24 cellular contexts compared by ENCODE assay signal in the genomic region with DNA sequence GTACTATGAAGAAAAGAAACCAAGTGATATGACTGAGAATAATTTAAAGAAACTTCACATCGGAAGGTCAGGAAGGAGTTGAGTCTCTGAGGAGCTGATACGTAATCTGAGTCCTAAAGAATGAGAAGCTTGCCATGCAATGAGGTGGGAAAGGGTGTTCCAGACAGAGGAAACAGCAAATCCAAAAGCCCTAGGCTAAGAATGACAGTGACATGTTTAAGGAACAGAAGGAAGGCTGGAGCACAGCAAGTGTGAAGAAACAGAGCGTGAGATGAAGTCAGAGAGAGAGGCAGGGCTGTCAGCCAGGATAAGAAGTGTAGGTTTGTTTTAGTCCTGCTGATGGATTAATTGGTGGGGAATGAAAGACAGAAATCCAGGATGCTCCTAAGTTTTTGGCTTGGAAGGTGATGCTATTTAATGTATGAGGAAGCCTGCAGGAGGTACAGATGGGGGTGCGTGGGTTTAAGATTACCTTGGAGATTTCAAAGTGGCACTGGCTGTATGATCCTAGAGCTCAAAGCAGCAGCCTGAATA. TPM values are rescaled to one million over a fixed set of nuclear protein-coding genes. Genes with fewer than 3 reads are reported as not detected.
DNase-seq lines count a peak whose midpoint lies in the region; ATAC-seq and TF ChIP-seq lines count a peak whose summit lies in the region.
"Had no signal": no experiment of that assay in that cellular context is flagged by ENCODE, and none has a peak within 500 bp of the region (broad histone marks: within the 10 kb centered on the region; RNA-seq: fewer than 3 reads in every experiment).

No MANE protein-coding gene starts in this region.

- H3K9me3 ChIP-seq in esophagus squamous epithelium = no peaks in the 10 kb centered on the region
- H3K9me3 ChIP-seq: BLaER1 treated with 17β-estradiol and CSF1 and Interleukin-3, amounts not matched to agents 10 nM and 100 nM had no signal

- H3K36me3 Mint-ChIP-seq in natural killer cell treated with Interleukin-12 subunit alpha and Interleukin-12 subunit beta and Interleukin-15 and Interleukin-18, amount 100 ng/mL, for 72 hours = no peaks in the 10 kb centered on the region
- no peaks in the 10 kb centered on the region for H3K36me3 Mint-ChIP-seq in natural killer cell
- H3K36me3 Mint-ChIP-seq: CD8-positive, alpha-beta memory T cell had no signal

- H3K4me1 ChIP-seq in esophagus squamous epithelium = peaks cover 29 to 75% (median 54%) of the 10 kb centered on the region in 3 donors

- intact Hi-C loops in natural killer cell (cut with micrococcal nuclease) (no loop called here), esophagus squamous epithelium (cut with DNase I) (no loop called here)

- peaks cover 3 to 26% of the 10 kb centered on the region in 2 donors for H3K27me3 Mint-ChIP-seq in natural killer cell treated with Interleukin-12 subunit alpha and Interleukin-12 subunit beta and Interleukin-15 and Interleukin-18, amount 100 ng/mL, for 72 hours
- H3K27me3 Mint-ChIP-seq in natural killer cell (ENCODE audit: low read depth in 2 of 2) = peaks cover 7 to 14% of the 10 kb centered on the region in 2 donors

- peaks cover 0 to 36% (median 0%) of the 10 kb centered on the region in 3 donors for H3K36me3 ChIP-seq in esophagus squamous epithelium
- H3K36me3 ChIP-seq: BLaER1 treated with 17β-estradiol and CSF1 and Interleukin-3, amounts not matched to agents 10 nM and 100 nM had no signal

- DNase-seq in natural killer cell treated with Interleukin-12 subunit alpha and Interleukin-12 subunit beta and Interleukin-15 and Interleukin-18, amount 100 ng/mL, for 72 hours (ENCODE audit: low spot score) = peak; percentile 3
- DNase-seq in natural killer cell (no peak), esophagus squamous epithelium (lab: John Stamatoyannopoulos, UW) (no peak), putamen (ENCODE audit: low spot score) (peak; percentile 68), COR-L47 (lab: John Stamatoyannopoulos, UW) (no peak), NCI-H2107 (lab: John Stamatoyannopoulos, UW) (no peak)
- DNase-seq: 8988T; CD8-positive, alpha-beta memory T cell; DMS53; EL; Karpas-422; NCI-H1048; NCI-H1417 treated with DMSO at 0.1 percent for 48 hours; NCI-H187; NCI-H510A; NCI-H748 treated with DMSO at 0.1 percent for 48 hours; PC-9; RPMI8226; SHP77 treated with DMSO at 0.1 percent for 48 hours had no signal

- no peak overlapping the region for H3K4me3 Mint-ChIP-seq in natural killer cell treated with Interleukin-12 subunit alpha and Interleukin-12 subunit beta and Interleukin-15 and Interleukin-18, amount 100 ng/mL, for 72 hours
- H3K4me3 Mint-ChIP-seq in natural killer cell = no peak overlapping the region

- ATAC-seq in natural killer cell treated with Interleukin-12 subunit alpha and Interleukin-12 subunit beta and Interleukin-15 and Interleukin-18, amount 100 ng/mL, for 72 hours = no peak
- no peak for ATAC-seq in natural killer cell
- ATAC-seq in HG03378 (IDR thresholded peaks at IDR 0.05; ENCODE audit: unreplicated experiment) = no peak

- no peak overlapping the region for H3K27ac Mint-ChIP-seq in natural killer cell treated with Interleukin-12 subunit alpha and Interleukin-12 subunit beta and Interleukin-15 and Interleukin-18, amount 100 ng/mL, for 72 hours
- H3K27ac Mint-ChIP-seq in natural killer cell = no peak overlapping the region
- H3K27ac Mint-ChIP-seq: CD8-positive, alpha-beta memory T cell had no signal

- 74 to 76% methylated on average over 4 of the region's 4 CpGs for WGBS in esophagus squamous epithelium, 2 donors

- H3K9me3 Mint-ChIP-seq in natural killer cell treated with Interleukin-12 subunit alpha and Interleukin-12 subunit beta and Interleukin-15 and Interleukin-18, amount 100 ng/mL, for 72 hours = no peaks in the 10 kb centered on the region
- no peaks in the 10 kb centered on the region for H3K9me3 Mint-ChIP-seq in natural killer cell
- H3K9me3 Mint-ChIP-seq: CD8-positive, alpha-beta memory T cell had no signal

- H3K4me3 ChIP-seq in esophagus squamous epithelium = no peak overlapping the region
- H3K4me3 ChIP-seq: BLaER1 treated with 17β-estradiol and CSF1 and Interleukin-3, amounts not matched to agents 10 nM and 100 nM; PC-9; SK-N-MC had no signal

- no peaks in the 10 kb centered on the region for H3K27me3 ChIP-seq in esophagus squamous epithelium
- H3K27me3 ChIP-seq: BLaER1 treated with 17β-estradiol and CSF1 and Interleukin-3, amounts not matched to agents 10 nM and 100 nM had no signal

- TF ChIP-seq POLR2A in esophagus squamous epithelium (IDR thresholded peaks at IDR 0.05) = no peak

- H3K4me1 Mint-ChIP-seq in natural killer cell treated with Interleukin-12 subunit alpha and Interleukin-12 subunit beta and Interleukin-15 and Interleukin-18, amount 100 ng/mL, for 72 hours (ENCODE audit: low read depth in 2 of 2) = no peaks in the 10 kb centered on the region
- H3K4me1 Mint-ChIP-seq in natural killer cell = no peaks in the 10 kb centered on the region
- H3K4me1 Mint-ChIP-seq: CD8-positive, alpha-beta memory T cell had no signal

- H3K27ac ChIP-seq in esophagus squamous epithelium = peak overlapping the region in 3 of 4 donors; percentile 22 to 42 (median 23)
- H3K27ac ChIP-seq: BLaER1 treated with 17β-estradiol and CSF1 and Interleukin-3, amounts not matched to agents 10 nM and 100 nM; PC-9; SK-N-MC had no signal

- no peak for TF ChIP-seq CTCF in natural killer cell (IDR thresholded peaks at IDR 0.05)
- TF ChIP-seq CTCF in esophagus squamous epithelium (IDR thresholded peaks at IDR 0.05) = no peak

RNA-seq across cellular contexts. Expression of gene MMP28, which starts 14.5 kb away (rescaled TPM):
- not detected for total RNA-seq in natural killer cell treated with Interleukin-12 subunit alpha and Interleukin-12 subunit beta and Interleukin-15 and Interleukin-18, amount 100 ng/mL, for 72 hours
- total RNA-seq in natural killer cell (1 to 10 TPM in 1 of 3 donors, not detected in 2; 1.1 TPM), esophagus squamous epithelium (10 to 100 TPM; 29.1 to 61.0 (median 35.2) TPM)
- total RNA-seq: CD8-positive, alpha-beta memory T cell; H1 had no signal

RNA-seq across cellular contexts. Expression of gene C17orf50, which starts 20.3 kb away (rescaled TPM):
- not detected for total RNA-seq in natural killer cell treated with Interleukin-12 subunit alpha and Interleukin-12 subunit beta and Interleukin-15 and Interleukin-18, amount 100 ng/mL, for 72 hours
- total RNA-seq in natural killer cell = not detected
- not detected for total RNA-seq in esophagus squamous epithelium
- total RNA-seq: CD8-positive, alpha-beta memory T cell; H1; MCF 10A; PC-9 had no signal

RNA-seq across cellular contexts. Expression of gene GAS2L2, which starts 27.9 kb away (rescaled TPM):
- not detected for total RNA-seq in natural killer cell treated with Interleukin-12 subunit alpha and Interleukin-12 subunit beta and Interleukin-15 and Interleukin-18, amount 100 ng/mL, for 72 hours
- total RNA-seq in natural killer cell = under 1 TPM in 1 of 3 donors, not detected in 2; 0.23 TPM
- not detected for total RNA-seq in esophagus squamous epithelium
- total RNA-seq: PC-9 had no signal

RNA-seq across cellular contexts. Expression of gene TAF15, which starts 28.3 kb away (rescaled TPM):
- 100 to 1,000 TPM; 235 to 249 TPM for total RNA-seq in natural killer cell treated with Interleukin-12 subunit alpha and Interleukin-12 subunit beta and Interleukin-15 and Interleukin-18, amount 100 ng/mL, for 72 hours
- 100 to 1,000 TPM; 214 to 253 (median 214) TPM for total RNA-seq in natural killer cell
- total RNA-seq in esophagus squamous epithelium = 100 to 1,000 TPM in 1 of 4 donors, 10 to 100 TPM in 3; 48.7 to 111 (median 66.7) TPM

RNA-seq across cellular contexts. Expression of gene RASL10B, which starts 49.5 kb away (rescaled TPM):
- total RNA-seq in natural killer cell treated with Interleukin-12 subunit alpha and Interleukin-12 subunit beta and Interleukin-15 and Interleukin-18, amount 100 ng/mL, for 72 hours = under 1 TPM in 1 of 2 donors, not detected in 1; 0.14 TPM
- total RNA-seq in natural killer cell = under 1 TPM in 1 of 3 donors, not detected in 2; 0.07 TPM
- 1 to 10 TPM in 2 of 4 donors, under 1 TPM in 2; 0.34 to 1.5 (median 0.89) TPM for total RNA-seq in esophagus squamous epithelium

Comparison
In these comparisons a context has a peak if more than half of its experiments do, and no peak if none do; other contexts are left out.
1. DNase-seq: peak in natural killer cell treated with Interleukin-12 subunit alpha and Interleukin-12 subunit beta and Interleukin-15 and Interleukin-18, amount 100 ng/mL, for 72 hours (single experiment) and putamen (single experiment); none in natural killer cell (single experiment), esophagus squamous epithelium (single experiment), COR-L47 (single experiment) and NCI-H2107 (single experiment).
2. RNA of gene MMP28, which starts 14.5 kb away (total RNA-seq): 29.1 to 61.0 TPM in esophagus squamous epithelium; 1.1 TPM in natural killer cell and not detected in natural killer cell treated with Interleukin-12 subunit alpha and Interleukin-12 subunit beta and Interleukin-15 and Interleukin-18, amount 100 ng/mL, for 72 hours; every median in the first group is over 10 times any median in the second.